In the genomic region with DNA sequence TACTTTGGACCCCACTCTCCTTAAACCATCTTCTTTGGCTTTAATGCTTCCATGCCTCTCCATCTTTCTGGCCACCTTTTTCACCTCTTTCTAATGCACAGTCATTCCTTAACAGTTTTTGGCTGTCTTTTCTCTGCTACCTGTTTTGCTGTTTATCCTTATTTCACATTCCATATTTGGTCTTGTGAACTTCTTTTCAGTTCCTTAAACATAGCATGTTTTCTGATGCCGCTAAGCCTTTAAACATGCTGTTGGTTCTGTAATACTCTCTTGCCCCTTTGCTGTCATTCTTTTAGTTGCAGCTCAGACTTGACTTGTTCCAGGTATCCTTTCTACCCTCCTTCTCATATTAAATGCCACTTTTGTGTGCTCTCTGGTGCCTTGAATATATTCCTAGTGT, we compare ENCODE assay signal across 13 cellular contexts. TPM values are rescaled to one million over a fixed set of nuclear protein-coding genes. Genes with fewer than 3 reads are reported as not detected.
DNase-seq lines count a peak whose midpoint lies in the region; ATAC-seq and TF ChIP-seq lines count a peak whose summit lies in the region.
"Had no signal": no experiment of that assay in that cellular context is flagged by ENCODE, and none has a peak within 500 bp of the region (broad histone marks: within the 10 kb centered on the region; RNA-seq: fewer than 3 reads in every experiment).

No MANE protein-coding gene starts in this region.

- no peak overlapping the region for H3K27ac Mint-ChIP-seq in activated CD8-positive, alpha-beta memory T cell treated with anti-CD3 and anti-CD28 coated beads, Interleukin-2, amount 10 ng/mL, durations not matched to agents 7 days and 5 days
- H3K27ac Mint-ChIP-seq: natural killer cell treated with Interleukin-12 subunit alpha and Interleukin-12 subunit beta and Interleukin-15 and Interleukin-18, amount 100 ng/mL, for 72 hours had no signal

- ATAC-seq in GM18907 (IDR thresholded peaks at IDR 0.05; ENCODE audit: unreplicated experiment): peak; percentile 58
- ATAC-seq in HG02588 (IDR thresholded peaks at IDR 0.05; ENCODE audit: unreplicated experiment): peak; percentile 59
- ATAC-seq in HG03460 (IDR thresholded peaks at IDR 0.05; ENCODE audit: unreplicated experiment): peak; percentile 58
- ATAC-seq in GM19397 (IDR thresholded peaks at IDR 0.05; ENCODE audit: unreplicated experiment): no peak
- no peak for ATAC-seq in activated CD8-positive, alpha-beta memory T cell treated with anti-CD3 and anti-CD28 coated beads, Interleukin-2, amount 10 ng/mL, durations not matched to agents 7 days and 5 days
- ATAC-seq: effector memory CD8-positive, alpha-beta T cell; left cardiac atrium; natural killer cell treated with Interleukin-12 subunit alpha and Interleukin-12 subunit beta and Interleukin-15 and Interleukin-18, amount 100 ng/mL, for 72 hours; upper lobe of right lung had no signal

- CTCF ChIA-PET in activated CD8-positive, alpha-beta memory T cell treated with anti-CD3 and anti-CD28 coated beads, Interleukin-2, amount 10 ng/mL, durations not matched to agents 7 days and 5 days (lab: Charles Lee): interaction anchor here (0.7 to 1.1 kb wide), 3 partner anchors 62 to 79 kb away, joined by 3 to 4 read pairs (median 3); no protein-coding TSS in a partner anchor

- no peaks in the 10 kb centered on the region for H3K27me3 ChIP-seq in DOHH2 (ENCODE audit: control insufficient read depth, low read length)
- H3K27me3 ChIP-seq: upper lobe of right lung had no signal

- no peaks in the 10 kb centered on the region for H3K27me3 Mint-ChIP-seq in activated CD8-positive, alpha-beta memory T cell treated with anti-CD3 and anti-CD28 coated beads, Interleukin-2, amount 10 ng/mL, durations not matched to agents 7 days and 5 days
- H3K27me3 Mint-ChIP-seq: effector memory CD8-positive, alpha-beta T cell; natural killer cell treated with Interleukin-12 subunit alpha and Interleukin-12 subunit beta and Interleukin-15 and Interleukin-18, amount 100 ng/mL, for 72 hours had no signal

- peaks cover 61% of the 10 kb centered on the region for H3K36me3 Mint-ChIP-seq in activated CD8-positive, alpha-beta memory T cell treated with anti-CD3 and anti-CD28 coated beads, Interleukin-2, amount 10 ng/mL, durations not matched to agents 7 days and 5 days

- H3K4me1 ChIP-seq in DOHH2 (ENCODE audit: control insufficient read depth, low read length): peaks cover 51% of the 10 kb centered on the region

- no peak overlapping the region for H3K4me3 ChIP-seq in DOHH2 (ENCODE audit: low read length)
- H3K4me3 ChIP-seq: upper lobe of right lung had no signal

- peaks cover 6% of the 10 kb centered on the region; the same call in 1 of the 2 replicates for H3F3A ChIP-seq in DOHH2 (ENCODE audit: control insufficient read depth, insufficient read depth)

- H3K4me2 ChIP-seq in DOHH2 (ENCODE audit: low read length): peak overlapping the region; percentile 54; the same call in 1 of the 2 replicates

- peaks cover 78% of the 10 kb centered on the region for H3K36me3 ChIP-seq in DOHH2 (ENCODE audit: control insufficient read depth, low read length)

- H4K20me1 ChIP-seq in DOHH2 (ENCODE audit: control insufficient read depth, insufficient read depth, low read depth, low read length): 0 out of 2 replicates have a peak, but pooled peaks cover 4% of the 10 kb centered on the region

- H3K79me2 ChIP-seq in DOHH2 (ENCODE audit: control insufficient read depth, low read length): peaks cover 99% of the 10 kb centered on the region

- H3K9me3 ChIP-seq in DOHH2 (ENCODE audit: control insufficient read depth, insufficient read depth, low read length): no peaks in the 10 kb centered on the region
- H3K9me3 ChIP-seq: upper lobe of right lung had no signal

- no peaks in the 10 kb centered on the region for H3K9me3 Mint-ChIP-seq in activated CD8-positive, alpha-beta memory T cell treated with anti-CD3 and anti-CD28 coated beads, Interleukin-2, amount 10 ng/mL, durations not matched to agents 7 days and 5 days (ENCODE audit: low read depth)
- H3K9me3 Mint-ChIP-seq: effector memory CD8-positive, alpha-beta T cell; natural killer cell treated with Interleukin-12 subunit alpha and Interleukin-12 subunit beta and Interleukin-15 and Interleukin-18, amount 100 ng/mL, for 72 hours had no signal

- no peak overlapping the region for H3K4me3 Mint-ChIP-seq in activated CD8-positive, alpha-beta memory T cell treated with anti-CD3 and anti-CD28 coated beads, Interleukin-2, amount 10 ng/mL, durations not matched to agents 7 days and 5 days
- H3K4me3 Mint-ChIP-seq: effector memory CD8-positive, alpha-beta T cell; natural killer cell treated with Interleukin-12 subunit alpha and Interleukin-12 subunit beta and Interleukin-15 and Interleukin-18, amount 100 ng/mL, for 72 hours had no signal

- H3K4me1 Mint-ChIP-seq in activated CD8-positive, alpha-beta memory T cell treated with anti-CD3 and anti-CD28 coated beads, Interleukin-2, amount 10 ng/mL, durations not matched to agents 7 days and 5 days: peaks cover 23% of the 10 kb centered on the region

- no peak for DNase-seq in activated CD8-positive, alpha-beta memory T cell treated with anti-CD3 and anti-CD28 coated beads, Interleukin-2, amount 10 ng/mL, durations not matched to agents 7 days and 5 days
- DNase-seq in activated CD4-positive, alpha-beta T cell treated with anti-CD3 and anti-CD28 coated beads, Interleukin-2, amount 50 U/mL, for 1 hour: no peak
- DNase-seq in NK-92 (lab: John Stamatoyannopoulos, UW; ENCODE audit: unreplicated experiment): no peak
- DNase-seq: effector memory CD8-positive, alpha-beta T cell; left cardiac atrium; NCI-H446; upper lobe of right lung had no signal

- TF ChIP-seq CTCF in DOHH2 (IDR thresholded peaks at IDR 0.05; ENCODE audit: low read depth, low read length, poor library complexity, severe bottlenecking): no peak

- H3K9me2 ChIP-seq in DOHH2 (replicated peaks; ENCODE audit: control insufficient read depth, low read length): no peaks in the 10 kb centered on the region

- H3K27ac ChIP-seq in DOHH2 (ENCODE audit: low read depth, low read length): no peak overlapping the region
- H3K27ac ChIP-seq: upper lobe of right lung had no signal

RNA-seq across cellular contexts. Expression of gene TOP1, which starts 35.8 kb away (rescaled TPM):
- total RNA-seq in activated CD8-positive, alpha-beta memory T cell treated with anti-CD3 and anti-CD28 coated beads, Interleukin-2, amount 10 ng/mL, durations not matched to agents 7 days and 5 days: 10 to 100 TPM; 73.1 to 89.0 TPM

Comparison
In these comparisons a context has a peak if more than half of its experiments do, and no peak if none do; other contexts are left out.
1. ATAC-seq: peak in GM18907 (single experiment), HG02588 (single experiment) and HG03460 (single experiment); none in GM19397 (single experiment) and activated CD8-positive, alpha-beta memory T cell treated with anti-CD3 and anti-CD28 coated beads, Interleukin-2, amount 10 ng/mL, durations not matched to agents 7 days and 5 days (single experiment).